ENCODE assay signal across 10 cellular contexts in the genomic region with DNA sequence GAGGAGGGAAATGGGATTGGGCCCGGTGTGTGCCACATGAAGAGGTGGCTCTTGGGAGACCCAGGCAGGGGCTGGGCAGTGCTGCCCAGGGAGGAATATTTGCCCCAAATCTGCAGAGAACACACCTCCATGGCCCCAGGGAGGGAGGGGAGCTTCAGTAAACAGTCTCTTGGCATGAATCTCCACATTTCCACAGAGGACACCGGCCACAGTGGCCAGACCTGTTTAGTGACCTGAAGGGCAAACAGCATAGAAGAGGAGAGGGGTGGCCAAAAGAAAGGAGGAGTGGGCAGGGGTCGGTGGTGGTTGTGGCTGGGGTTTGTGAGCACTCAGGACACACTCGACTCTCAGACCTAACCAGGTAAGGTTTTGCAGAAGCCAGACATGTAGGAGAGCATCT. TPM values are rescaled to one million over a fixed set of nuclear protein-coding genes. Genes with fewer than 3 reads are reported as not detected.
DNase-seq lines count a peak whose midpoint lies in the region; ATAC-seq and TF ChIP-seq lines count a peak whose summit lies in the region.
"Had no signal": no experiment of that assay in that cellular context is flagged by ENCODE, and none has a peak within 500 bp of the region (broad histone marks: within the 10 kb centered on the region; RNA-seq: fewer than 3 reads in every experiment).

No MANE protein-coding gene starts in this region.

- H3K27me3 ChIP-seq in GM23338 (ENCODE audit: insufficient read depth) (no peaks in the 10 kb centered on the region), SJCRH30 (no peaks in the 10 kb centered on the region), esophagus (ENCODE audit: control insufficient read depth in 1 of 2, insufficient read depth in 2 of 2, low read length in 2 of 2) (no peaks in the 10 kb centered on the region), sigmoid colon (no peaks in the 10 kb centered on the region)

- H3K9me3 ChIP-seq in SJCRH30 (replicated peaks) (no peaks in the 10 kb centered on the region), esophagus (ENCODE audit: control insufficient read depth in 2 of 2, insufficient read depth in 1 of 2, low read depth in 1 of 2, low read length in 1 of 2) (no peaks in the 10 kb centered on the region), sigmoid colon (no peaks in the 10 kb centered on the region)

- DNase-seq in GM23338 (ENCODE audit: low spot score) (no peak), SJCRH30 (no peak), sigmoid colon (no peak), NCI-H2107 treated with DMSO at 0.1 percent for 48 hours (lab: John Stamatoyannopoulos, UW; ENCODE audit: unreplicated experiment) (no peak), NCI-H146 treated with DMSO at 0.1 percent for 48 hours (lab: John Stamatoyannopoulos, UW; ENCODE audit: unreplicated experiment) (no peak), MV-4-11 (lab: John Stamatoyannopoulos, UW) (no peak)
- DNase-seq: NCI-H526 had no signal

- no peaks in the 10 kb centered on the region for H3K79me2 ChIP-seq in GM23338 (replicated peaks; ENCODE audit: insufficient read depth)

- H3F3A ChIP-seq in GM23338 (replicated peaks; ENCODE audit: low read depth) = no peaks in the 10 kb centered on the region

- 36 to 52% methylated on average over 4 of the region's 4 CpGs for WGBS in esophagus, 2 donors
- 19 to 63% methylated on average over 4 of the region's 4 CpGs for WGBS in sigmoid colon, 2 donors

- TF ChIP-seq POLR2A in sigmoid colon (IDR thresholded peaks at IDR 0.05) = no peak

- H3K4me1 ChIP-seq in GM23338 (ENCODE audit: insufficient read depth) = peaks cover 17% of the 10 kb centered on the region
- H3K4me1 ChIP-seq in SJCRH30 = peaks cover 50% of the 10 kb centered on the region
- peaks cover 15 to 24% of the 10 kb centered on the region in 2 donors for H3K4me1 ChIP-seq in esophagus (ENCODE audit: control insufficient read depth in 2 of 2, insufficient read depth in 2 of 2, low read length in 1 of 2)
- H3K4me1 ChIP-seq in sigmoid colon = peaks cover 0 to 33% (median 27%) of the 10 kb centered on the region in 4 donors

- H4K20me1 ChIP-seq in GM23338 (replicated peaks; ENCODE audit: insufficient read depth) = no peaks in the 10 kb centered on the region

- H3K36me3 Mint-ChIP-seq in GM23338 (ENCODE audit: low read depth) = no peaks in the 10 kb centered on the region

- H3K27me3 Mint-ChIP-seq in GM23338 (ENCODE audit: insufficient read depth, low read depth, poor library complexity) = peaks cover 15% of the 10 kb centered on the region

- H3K4me3 ChIP-seq in GM23338 = no peak overlapping the region
- H3K4me3 ChIP-seq in SJCRH30 = no peak overlapping the region
- H3K4me3 ChIP-seq in esophagus (ENCODE audit: low read depth in 1 of 2, low read length in 2 of 2) = no peak overlapping the region
- H3K4me3 ChIP-seq in sigmoid colon = peak overlapping the region in 2 of 4 donors; percentile 17 to 20

- TF ChIP-seq CTCF in GM23338 (conservative IDR thresholded peaks at IDR 0.05; ENCODE audit: low read depth in 2 of 2) (no peak), sigmoid colon (IDR thresholded peaks at IDR 0.05) (no peak)

- intact Hi-C loops in sigmoid colon (cut with DNase I) = loop anchor here (2.0 to 5.0 kb wide), 3 partner anchors 54 to 103 kb away; a partner anchor contains a TSS

- H3K27ac ChIP-seq in GM23338 (ENCODE audit: low read depth) (no peak overlapping the region), SJCRH30 (peak overlapping the region; percentile 43), esophagus (ENCODE audit: low read depth in 2 of 2, low read length in 1 of 2) (peak overlapping the region; percentile 85 to 99), sigmoid colon (peak overlapping the region; percentile 76 to 93 (median 82))
- H3K27ac ChIP-seq: HL-60 had no signal

- no peaks in the 10 kb centered on the region for H3K36me3 ChIP-seq in GM23338 (ENCODE audit: insufficient read depth)
- H3K36me3 ChIP-seq in SJCRH30 = no peaks in the 10 kb centered on the region
- H3K36me3 ChIP-seq in esophagus (ENCODE audit: control insufficient read depth in 2 of 2, insufficient read depth in 2 of 2, low read length in 1 of 2) = no peaks in the 10 kb centered on the region
- H3K36me3 ChIP-seq in sigmoid colon = no peaks in the 10 kb centered on the region

- 0 out of 2 replicates have a peak overlapping the region, but pooled peaks have one; percentile 25 for H3K27ac Mint-ChIP-seq in GM23338

- no peak for TF ChIP-seq EP300 in sigmoid colon (IDR thresholded peaks at IDR 0.05)

- H3K4me3 Mint-ChIP-seq in GM23338 = no peak overlapping the region

- no peaks in the 10 kb centered on the region for H3K9me2 ChIP-seq in GM23338 (ENCODE audit: insufficient read depth)

- no peak overlapping the region for H3K4me2 ChIP-seq in GM23338

- ATAC-seq in GM23338 (no peak), HG03045 (IDR thresholded peaks at IDR 0.05; ENCODE audit: unreplicated experiment) (no peak)

- no peaks in the 10 kb centered on the region for H3K9me3 Mint-ChIP-seq in GM23338

- no peak overlapping the region for H2AFZ ChIP-seq in GM23338

- peaks cover 37% of the 10 kb centered on the region for H3K4me1 Mint-ChIP-seq in GM23338

TF ChIP-seq in GM23338, 12 proteins besides CTCF, POLR2A, EP300 and RAD21:
- TF ChIP-seq POLR2AphosphoS5 (IDR thresholded peaks at IDR 0.05; ENCODE audit: low read depth) = no peak

RNA-seq across cellular contexts. Expression of a gene that starts 54.0 kb away (rescaled TPM):
- 7.5 and 13.2 TPM in 2 replicates for total RNA-seq in GM23338 (2014; rRNA removed; shearing (Covaris generic))
- polyA plus RNA-seq in GM23338 (2016; fragmentation: Nextera tagmentation; extraction: Ambion mirVana) (0.71 and 1.5 TPM in 2 replicates), esophagus (10 to 100 TPM; 28.7 to 51.9 TPM), sigmoid colon (1 to 10 TPM; 1.2 to 8.6 (median 7.2) TPM)
- total RNA-seq in SJCRH30 (2014; rRNA removed; shearing (Covaris generic)) = 5.9 and 6.2 TPM in 2 replicates
- total RNA-seq in sigmoid colon = 10 to 100 TPM in 2 of 4 donors, 1 to 10 TPM in 2; 7.5 to 35.0 (median 13.8) TPM
